10 cellular contexts compared by ENCODE assay signal in the genomic region with DNA sequence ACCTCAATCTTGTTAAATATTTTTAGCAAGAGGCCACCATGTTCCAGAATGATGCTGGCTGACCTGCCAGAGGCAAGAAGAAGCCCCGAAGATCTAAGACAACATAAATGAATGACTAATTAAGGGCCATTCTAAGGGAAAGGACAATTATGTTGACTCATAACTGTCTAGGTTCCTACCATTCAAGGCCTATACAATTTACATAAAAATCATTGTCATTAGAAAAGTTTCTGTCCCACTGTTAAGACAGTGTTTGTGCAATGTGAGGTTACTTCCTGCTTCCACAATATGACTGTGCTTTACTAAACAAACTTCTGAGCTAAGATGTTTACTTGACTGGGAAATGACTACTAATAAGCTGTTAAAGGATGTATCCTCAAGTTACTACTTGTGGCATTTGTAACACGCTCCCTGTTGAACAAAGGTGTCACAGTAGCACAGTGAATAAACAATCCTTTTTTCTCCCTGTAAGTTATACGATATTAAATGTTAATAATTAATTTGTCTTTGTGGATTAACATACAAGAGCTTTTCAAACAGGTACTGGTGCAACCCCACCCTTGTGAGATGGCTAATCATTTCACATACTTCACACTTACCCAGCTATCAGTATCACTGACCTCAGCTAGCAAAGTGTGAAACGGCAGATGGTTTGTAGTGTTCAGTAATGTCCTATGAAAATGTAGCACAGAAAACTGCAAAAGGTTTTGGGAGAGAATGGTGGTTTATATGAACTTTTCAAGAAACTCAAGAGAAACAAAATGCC.
DNase-seq lines count a peak whose midpoint lies in the region; ATAC-seq and TF ChIP-seq lines count a peak whose summit lies in the region.
"Had no signal": no experiment of that assay in that cellular context is flagged by ENCODE, and none has a peak within 500 bp of the region (broad histone marks: within the 10 kb centered on the region; RNA-seq: fewer than 3 reads in every experiment).

No MANE protein-coding gene starts in this region.

- ATAC-seq in GM21529 (IDR thresholded peaks at IDR 0.05; ENCODE audit: unreplicated experiment) (peak; percentile 37), HG03558 (IDR thresholded peaks at IDR 0.05; ENCODE audit: extremely low read depth, unreplicated experiment) (peak; percentile 33)

- DNase-seq in EL (peak; percentile 19), iris pigment epithelial cell (ENCODE audit: low read depth) (peak; percentile 51), HEK293T (ENCODE audit: extremely low spot score) (no peak), cerebellum (ENCODE audit: low spot score) (no peak)
- DNase-seq in activated effector memory CD4-positive, alpha-beta T cell treated with anti-CD3 and anti-CD28 coated beads, Interleukin-2, amount 50 U/mL, for 16 hours = no peak
- DNase-seq in stimulated activated CD4-positive, alpha-beta T cell treated with anti-CD3 and anti-CD28 coated beads, Interleukin-2, amount 100 ng/mL, for 24 hours = no peak
- DNase-seq: activated naive CD8-positive, alpha-beta T cell treated with anti-CD3 and anti-CD28 coated beads, Interleukin-2, amount 10 ng/mL, durations not matched to agents 7 days and 5 days; NCI-H510A had no signal

- POLR2A ChIA-PET in HEK293T (lab: Yijun Ruan, JAX) = no interaction called here

- CTCF ChIA-PET in HEK293T (lab: Yijun Ruan, JAX) = no interaction called here

TF ChIP-seq in HEK293T, 16 proteins besides CTCF, POLR2A, EP300 and RAD21:
- TF ChIP-seq FOXK2 (IDR thresholded peaks at IDR 0.05) = no peak
- no peak for TF ChIP-seq ZNF384 (IDR thresholded peaks at IDR 0.05)
- TF ChIP-seq HDGF (IDR thresholded peaks at IDR 0.05; ENCODE audit: borderline replicate concordance) = no peak
- no peak for TF ChIP-seq ELF4 (IDR thresholded peaks at IDR 0.05)
- no peak for TF ChIP-seq NFRKB (IDR thresholded peaks at IDR 0.05)
- no peak for TF ChIP-seq TARDBP (IDR thresholded peaks at IDR 0.05)
- no peak for TF ChIP-seq L3MBTL2 (conservative IDR thresholded peaks at IDR 0.05)
- TF ChIP-seq SP1 (IDR thresholded peaks at IDR 0.05) = no peak
- no peak for TF ChIP-seq FOXM1 (IDR thresholded peaks at IDR 0.05; ENCODE audit: borderline replicate concordance)
- no peak for TF ChIP-seq CTBP1 (IDR thresholded peaks at IDR 0.05; ENCODE audit: borderline replicate concordance)
- no peak for TF ChIP-seq FOXA1 (IDR thresholded peaks at IDR 0.05)
- no peak for TF ChIP-seq LEF1 (IDR thresholded peaks at IDR 0.05; ENCODE audit: borderline replicate concordance)
- TF ChIP-seq SUZ12 (IDR thresholded peaks at IDR 0.05) = no peak
- no peak for TF ChIP-seq BHLHE40 (IDR thresholded peaks at IDR 0.05; ENCODE audit: borderline replicate concordance)
- TF ChIP-seq ARNT (IDR thresholded peaks at IDR 0.05) = no peak
- TF ChIP-seq, protein P1, sequence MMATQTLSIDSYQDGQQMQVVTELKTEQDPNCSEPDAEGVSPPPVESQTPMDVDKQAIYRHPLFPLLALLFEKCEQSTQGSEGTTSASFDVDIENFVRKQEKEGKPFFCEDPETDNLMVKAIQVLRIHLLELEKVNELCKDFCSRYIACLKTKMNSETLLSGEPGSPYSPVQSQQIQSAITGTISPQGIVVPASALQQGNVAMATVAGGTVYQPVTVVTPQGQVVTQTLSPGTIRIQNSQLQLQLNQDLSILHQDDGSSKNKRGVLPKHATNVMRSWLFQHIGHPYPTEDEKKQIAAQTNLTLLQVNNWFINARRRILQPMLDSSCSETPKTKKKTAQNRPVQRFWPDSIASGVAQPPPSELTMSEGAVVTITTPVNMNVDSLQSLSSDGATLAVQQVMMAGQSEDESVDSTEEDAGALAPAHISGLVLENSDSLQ (IDR thresholded peaks at IDR 0.05) = no peak

Comparison
In these comparisons a context has a peak if more than half of its experiments do, and no peak if none do; other contexts are left out.
1. DNase-seq: peak in EL (single experiment) and iris pigment epithelial cell (single experiment); none in activated effector memory CD4-positive, alpha-beta T cell treated with anti-CD3 and anti-CD28 coated beads, Interleukin-2, amount 50 U/mL, for 16 hours (single experiment), HEK293T (single experiment), stimulated activated CD4-positive, alpha-beta T cell treated with anti-CD3 and anti-CD28 coated beads, Interleukin-2, amount 100 ng/mL, for 24 hours (0 of 2) and cerebellum (single experiment).